9 cellular contexts compared by ENCODE assay signal in the genomic region with DNA sequence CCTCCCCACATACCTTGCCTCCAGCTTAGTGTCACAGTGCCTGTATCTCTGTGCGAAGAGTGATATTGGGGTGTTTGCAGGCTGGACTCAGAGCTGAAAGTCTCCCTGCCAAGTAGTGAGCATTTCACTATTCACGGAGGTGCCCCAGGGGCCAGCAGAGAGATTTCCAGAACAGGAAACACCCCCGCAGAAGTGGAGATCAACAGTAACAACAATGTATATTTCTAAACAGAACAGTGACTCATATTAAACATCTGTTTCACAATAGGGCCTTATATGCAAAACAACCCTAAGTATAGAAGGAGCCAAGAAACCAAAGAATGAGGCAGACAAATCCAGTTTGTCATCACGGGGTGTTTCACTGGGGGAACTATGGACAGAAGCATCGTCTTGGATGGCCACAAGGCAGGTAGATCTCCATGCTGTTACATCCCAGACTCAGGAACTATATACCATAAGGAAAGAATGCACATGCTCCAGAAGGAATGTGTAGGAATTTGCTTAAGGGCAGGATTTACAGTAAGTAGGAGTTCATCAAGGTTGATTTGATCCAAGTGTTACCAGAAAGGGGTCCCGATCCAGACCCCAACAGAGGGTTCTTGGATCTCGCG. TPM values are rescaled to one million over a fixed set of nuclear protein-coding genes. Genes with fewer than 3 reads are reported as not detected.
DNase-seq lines count a peak whose midpoint lies in the region; ATAC-seq, FAIRE-seq and TF ChIP-seq lines count a peak whose summit lies in the region.
"Had no signal": no experiment of that assay in that cellular context is flagged by ENCODE, and none has a peak within 500 bp of the region (broad histone marks: within the 10 kb centered on the region; RNA-seq: fewer than 3 reads in every experiment).

No MANE protein-coding gene starts in this region.

- DNase-seq in NOMO-1 treated with dmso at 0.1 percent for 144 hours (lab: John Stamatoyannopoulos, UW; ENCODE audit: unreplicated experiment) (peak; percentile 88), mammary epithelial cell (peak; percentile 93), ovary (peak in 4 of 5 donors; percentile 25 to 52 (median 36)), epidermal melanocyte (ENCODE audit: insufficient read length, low spot score) (no peak), frontal cortex (ENCODE audit: low spot score in 2 of 2) (no peak), coronary artery (ENCODE audit: low spot score) (no peak)

- peak overlapping the region; percentile 58 for H2AFZ ChIP-seq in mammary epithelial cell (ENCODE audit: low read depth, low read length)

- TF ChIP-seq EP300 in ovary (IDR thresholded peaks at IDR 0.05) = no peak

- WGBS in mammary epithelial cell (ENCODE audit: low coverage, missing lambda C conversion rate) = 28% methylated on average over 8 of the region's 8 CpGs
- 11 to 25% (median 21%) methylated on average over 8 of the region's 8 CpGs for WGBS in ovary, 3 donors

- TF ChIP-seq CTCF in mammary epithelial cell (conservative IDR thresholded peaks at IDR 0.05 in 1 of 2, IDR thresholded peaks at IDR 0.05 in 1 of 2; ENCODE audit: extremely low read depth in 1 of 2, insufficient read depth in 1 of 2, low read depth in 1 of 2, low read length in 2 of 2) = no peak
- no peak for TF ChIP-seq CTCF in ovary (IDR thresholded peaks at IDR 0.05)
- TF ChIP-seq CTCF in coronary artery (IDR thresholded peaks at IDR 0.05) = no peak

- no peaks in the 10 kb centered on the region for H3K27me3 ChIP-seq in mammary epithelial cell (ENCODE audit: insufficient read depth, low read length)
- no peaks in the 10 kb centered on the region for H3K27me3 ChIP-seq in ovary
- H3K27me3 ChIP-seq: tibial artery had no signal

- BruUV-seq in mammary epithelial cell (replicated peaks; lab: Mats Ljungman, UMichigan) = TSS peak; percentile 100

- peak overlapping the region; percentile 68 for H3K4me2 ChIP-seq in mammary epithelial cell (ENCODE audit: insufficient read depth, low read depth, low read length)

- H3K27ac ChIP-seq in mammary epithelial cell (ENCODE audit: insufficient read depth, low read depth, low read length) (peak overlapping the region; percentile 43), ovary (peak overlapping the region; percentile 38 to 72), coronary artery (peak overlapping the region in 1 of 2 donors; percentile 4)
- H3K27ac ChIP-seq: tibial artery had no signal

- no peak for TF ChIP-seq POLR2A in ovary (IDR thresholded peaks at IDR 0.05)

- H3K9me3 ChIP-seq in mammary epithelial cell (replicated peaks; ENCODE audit: insufficient read depth, low read length) = no peaks in the 10 kb centered on the region
- H3K9me3 ChIP-seq in ovary = no peaks in the 10 kb centered on the region
- H3K9me3 ChIP-seq: tibial artery had no signal

- intact Hi-C loops in mammary epithelial cell (cut with micrococcal nuclease) (no loop called here), ovary (cut with DNase I) (loop anchor here in 1 of 4 donors (10.0 kb wide), 1 partner anchor 48 kb away; no protein-coding TSS in a partner anchor)

- in situ Hi-C loops in mammary epithelial cell (cut with MboI; ENCODE audit: low sequenced_read_pairs in 2 of 2) = loop anchor here in 1 of 2 donors (10.0 kb wide), 1 partner anchor 48 kb away; no protein-coding TSS in a partner anchor

- H4K20me1 ChIP-seq in mammary epithelial cell (ENCODE audit: insufficient read depth, low read length) = no peaks in the 10 kb centered on the region

- H3K4me3 ChIP-seq in mammary epithelial cell (replicated peaks in 1 of 3; ENCODE audit: insufficient read depth in 1 of 3, low read depth in 2 of 3, low read length in 3 of 3) (no peak overlapping the region), ovary (no peak overlapping the region), coronary artery (no peak overlapping the region)
- H3K4me3 ChIP-seq: tibial artery had no signal

- ATAC-seq in GM18519 (IDR thresholded peaks at IDR 0.05; ENCODE audit: low FRiP score, unreplicated experiment) (peak; percentile 84), HG02571 (IDR thresholded peaks at IDR 0.05; ENCODE audit: unreplicated experiment) (peak; percentile 87)

- no peak for FAIRE-seq in frontal cortex (lab: Jason Lieb, UNC)

- CTCF ChIA-PET in mammary epithelial cell (lab: Charles Lee; ENCODE audit: low non-redundant PET) = no interaction called here

- H3K4me1 ChIP-seq in mammary epithelial cell (ENCODE audit: insufficient read depth, low read length) = peaks cover 16% of the 10 kb centered on the region
- peaks cover 9% of the 10 kb centered on the region for H3K4me1 ChIP-seq in ovary (ENCODE audit: insufficient read depth)

- H3K36me3 ChIP-seq in mammary epithelial cell (ENCODE audit: insufficient read depth, low read length) = no peaks in the 10 kb centered on the region
- H3K36me3 ChIP-seq in ovary = no peaks in the 10 kb centered on the region
- H3K36me3 ChIP-seq: tibial artery had no signal

- no peak overlapping the region for H3K9ac ChIP-seq in mammary epithelial cell (ENCODE audit: insufficient read depth, low read length)

- dilution Hi-C loops in mammary epithelial cell (cut with HindIII; ENCODE audit: low sequenced_read_pairs) = loop anchor here (10.0 kb wide), 1 partner anchor 52 kb away; no protein-coding TSS in a partner anchor

- H3K79me2 ChIP-seq in mammary epithelial cell (ENCODE audit: insufficient read depth, low read length) = no peaks in the 10 kb centered on the region

RNA-seq across cellular contexts. Expression of a gene that starts 29.3 kb away (rescaled TPM):
- total RNA-seq in mammary epithelial cell = not detected
- polyA plus RNA-seq in mammary epithelial cell = not detected
- polyA minus RNA-seq in mammary epithelial cell = not detected
- total RNA-seq in ovary = under 1 TPM in 1 of 7 donors, not detected in 6; 0.45 TPM
- 1 to 10 TPM in 1 of 2 donors, under 1 TPM in 1; 0.48 to 1.1 TPM for polyA plus RNA-seq in ovary
- total RNA-seq in frontal cortex = not detected

RNA-seq across cellular contexts. Expression of a gene that starts 35.9 kb away (rescaled TPM):
- total RNA-seq in mammary epithelial cell (10 to 100 TPM; 51.9 to 52.0 TPM), ovary (10 to 100 TPM; 26.6 to 83.2 (median 68.5) TPM), frontal cortex (34.2 TPM)
- polyA plus RNA-seq in mammary epithelial cell (50.8 TPM), ovary (10 to 100 TPM; 78.9 to 99.3 TPM)
- polyA minus RNA-seq in mammary epithelial cell = 39.9 TPM

Comparison
In these comparisons a context has a peak if more than half of its experiments do, and no peak if none do; other contexts are left out.
1. DNase-seq: peak in NOMO-1 treated with dmso at 0.1 percent for 144 hours (single experiment), mammary epithelial cell (single experiment) and ovary (4 of 5); none in epidermal melanocyte (single experiment), frontal cortex (0 of 2) and coronary artery (single experiment).